Comparison of ENCODE assay signal across 12 cellular contexts in the genomic region with DNA sequence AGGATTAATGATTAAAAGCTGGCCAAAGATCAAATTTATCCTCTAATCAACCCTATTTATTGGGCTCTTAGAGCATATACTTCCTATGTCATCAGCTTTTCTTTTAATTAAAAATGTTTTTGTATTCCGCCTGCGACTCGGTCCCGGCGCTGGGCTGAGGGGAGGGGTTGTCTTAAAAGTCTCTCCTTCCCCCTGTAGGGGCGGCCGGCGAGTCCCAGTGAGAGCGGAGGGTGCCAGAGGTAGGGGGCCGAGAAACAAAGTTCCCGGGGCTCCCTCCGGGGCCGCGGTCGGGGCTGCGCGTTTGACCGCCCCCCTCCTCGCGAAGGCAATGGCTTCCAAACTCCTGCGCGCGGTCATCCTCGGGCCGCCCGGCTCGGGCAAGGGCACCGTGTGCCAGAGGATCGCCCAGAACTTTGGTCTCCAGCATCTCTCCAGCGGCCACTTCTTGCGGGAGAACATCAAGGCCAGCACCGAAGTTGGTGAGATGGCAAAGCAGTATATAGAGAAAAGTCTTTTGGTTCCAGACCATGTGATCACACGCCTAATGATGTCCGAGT. TPM values are rescaled to one million over a fixed set of nuclear protein-coding genes. Genes with fewer than 3 reads are reported as not detected.
DNase-seq lines count a peak whose midpoint lies in the region; ATAC-seq lines count a peak whose summit lies in the region.
"Not testable (repeated sequence)": the region's sequence is repeated elsewhere in the genome, so short reads cannot be mapped to it uniquely, and the experiment has no call there.
"Had no signal": no experiment of that assay in that cellular context is flagged by ENCODE, and none has a peak within 500 bp of the region (broad histone marks: within the 10 kb centered on the region; RNA-seq: fewer than 3 reads in every experiment).

No MANE protein-coding gene starts in this region.

- not testable (repeated sequence) for H3K4me1 Mint-ChIP-seq in activated CD8-positive, alpha-beta T cell treated with anti-CD3 and anti-CD28 coated beads, Interleukin-2, amount 10 ng/mL, durations not matched to agents 7 days and 5 days (ENCODE audit: low read depth); stimulated activated naive CD8-positive, alpha-beta T cell treated with anti-CD3 and anti-CD28 coated beads, Interleukin-15, amount 100 ng/mL, for 72 hours

- WGBS in right cardiac atrium = 94% methylated on average over 19 of the region's 34 CpGs

- H3K9me3 ChIP-seq in right cardiac atrium (ENCODE audit: control insufficient read depth, low read length) = not testable (repeated sequence)

- not testable (repeated sequence) for H3K4me3 Mint-ChIP-seq in activated CD8-positive, alpha-beta T cell treated with anti-CD3 and anti-CD28 coated beads, Interleukin-2, amount 10 ng/mL, durations not matched to agents 7 days and 5 days; stimulated activated naive CD8-positive, alpha-beta T cell treated with anti-CD3 and anti-CD28 coated beads, Interleukin-15, amount 100 ng/mL, for 72 hours

- not testable (repeated sequence) for H3K4me1 ChIP-seq in right cardiac atrium (ENCODE audit: control insufficient read depth, insufficient read depth, low read length)

- H3K27me3 ChIP-seq in right cardiac atrium (ENCODE audit: control insufficient read depth, insufficient read depth) = not testable (repeated sequence)

- intact Hi-C loops in right cardiac atrium (cut with DNase I) = not testable (repeated sequence)

- not testable (repeated sequence) for H3K27me3 Mint-ChIP-seq in activated CD8-positive, alpha-beta T cell treated with anti-CD3 and anti-CD28 coated beads, Interleukin-2, amount 10 ng/mL, durations not matched to agents 7 days and 5 days (ENCODE audit: low read depth); stimulated activated naive CD8-positive, alpha-beta T cell treated with anti-CD3 and anti-CD28 coated beads, Interleukin-15, amount 100 ng/mL, for 72 hours

- POLR2A ChIA-PET in activated CD8-positive, alpha-beta T cell treated with anti-CD3 and anti-CD28 coated beads, Interleukin-2, amount 10 ng/mL, durations not matched to agents 7 days and 5 days (lab: Charles Lee) = not testable (repeated sequence)

- H3K4me3 ChIP-seq in right cardiac atrium (ENCODE audit: low read length) = not testable (repeated sequence)

- not testable (repeated sequence) for H3K27ac Mint-ChIP-seq in activated CD8-positive, alpha-beta T cell treated with anti-CD3 and anti-CD28 coated beads, Interleukin-2, amount 10 ng/mL, durations not matched to agents 7 days and 5 days; activated naive CD4-positive, alpha-beta T cell treated with anti-CD3 and anti-CD28 coated beads, Interleukin-2, amount 50 U/mL, for 72 hours; stimulated activated naive CD8-positive, alpha-beta T cell treated with anti-CD3 and anti-CD28 coated beads, Interleukin-15, amount 100 ng/mL, for 72 hours

- ATAC-seq in activated CD8-positive, alpha-beta T cell treated with anti-CD3 and anti-CD28 coated beads, Interleukin-2, amount 10 ng/mL, durations not matched to agents 7 days and 5 days = peak; percentile 63
- ATAC-seq in activated naive CD4-positive, alpha-beta T cell treated with anti-CD3 and anti-CD28 coated beads, Interleukin-2, amount 50 U/mL, for 72 hours = peak; percentile 26 to 57
- ATAC-seq in right cardiac atrium = peak; percentile 16 to 28
- ATAC-seq in stimulated activated naive CD8-positive, alpha-beta T cell treated with anti-CD3 and anti-CD28 coated beads, Interleukin-15, amount 100 ng/mL, for 72 hours = peak; percentile 31

- not testable (repeated sequence) for H3K36me3 Mint-ChIP-seq in activated CD8-positive, alpha-beta T cell treated with anti-CD3 and anti-CD28 coated beads, Interleukin-2, amount 10 ng/mL, durations not matched to agents 7 days and 5 days (ENCODE audit: low read depth); activated naive CD4-positive, alpha-beta T cell treated with anti-CD3 and anti-CD28 coated beads, Interleukin-2, amount 50 U/mL, for 72 hours

- not testable (repeated sequence) for DNase-seq in activated CD8-positive, alpha-beta T cell treated with anti-CD3 and anti-CD28 coated beads, Interleukin-2, amount 10 ng/mL, durations not matched to agents 7 days and 5 days; activated naive CD4-positive, alpha-beta T cell treated with anti-CD3 and anti-CD28 coated beads, Interleukin-2, amount 50 U/mL, for 72 hours (ENCODE audit: low spot score in 2 of 2); stimulated activated naive CD8-positive, alpha-beta T cell treated with anti-CD3 and anti-CD28 coated beads, Interleukin-15, amount 100 ng/mL, for 72 hours
- DNase-seq in right cardiac atrium = peak in 1 of 3 donors; percentile 22

- CTCF ChIA-PET in activated CD8-positive, alpha-beta T cell treated with anti-CD3 and anti-CD28 coated beads, Interleukin-2, amount 10 ng/mL, durations not matched to agents 7 days and 5 days (lab: Charles Lee) = not testable (repeated sequence)

- not testable (repeated sequence) for H3K27ac ChIP-seq in right cardiac atrium (ENCODE audit: low read length)

- H3K9me3 Mint-ChIP-seq in activated CD8-positive, alpha-beta T cell treated with anti-CD3 and anti-CD28 coated beads, Interleukin-2, amount 10 ng/mL, durations not matched to agents 7 days and 5 days (ENCODE audit: insufficient read depth); activated naive CD4-positive, alpha-beta T cell treated with anti-CD3 and anti-CD28 coated beads, Interleukin-2, amount 50 U/mL, for 72 hours; stimulated activated naive CD8-positive, alpha-beta T cell treated with anti-CD3 and anti-CD28 coated beads, Interleukin-15, amount 100 ng/mL, for 72 hours: not testable (repeated sequence)

RNA-seq across cellular contexts. Expression of a gene that starts 23.8 kb away (rescaled TPM):
- total RNA-seq in activated CD8-positive, alpha-beta T cell treated with anti-CD3 and anti-CD28 coated beads, Interleukin-2, amount 10 ng/mL, durations not matched to agents 7 days and 5 days = 10 to 100 TPM; 40.4 to 44.2 TPM
- total RNA-seq in activated naive CD4-positive, alpha-beta T cell treated with anti-CD3 and anti-CD28 coated beads, Interleukin-2, amount 50 U/mL, for 72 hours = 10 to 100 TPM; 16.3 to 22.0 TPM
- total RNA-seq in right cardiac atrium = 1 to 10 TPM; 3.0 to 6.9 (median 4.2) TPM
- polyA plus RNA-seq in right cardiac atrium = 2.2 TPM
- total RNA-seq: A673, Calu3, G401, GM23338, H9 had no signal

RNA-seq across cellular contexts. Expression of a gene that starts 31.4 kb away (rescaled TPM):
- 10 to 100 TPM; 49.1 to 52.6 TPM for total RNA-seq in activated CD8-positive, alpha-beta T cell treated with anti-CD3 and anti-CD28 coated beads, Interleukin-2, amount 10 ng/mL, durations not matched to agents 7 days and 5 days
- total RNA-seq in activated naive CD4-positive, alpha-beta T cell treated with anti-CD3 and anti-CD28 coated beads, Interleukin-2, amount 50 U/mL, for 72 hours = 10 to 100 TPM in 1 of 2 donors, 1 to 10 TPM in 1; 7.4 to 16.1 TPM
- total RNA-seq in right cardiac atrium = 10 to 100 TPM in 1 of 4 donors, 1 to 10 TPM in 3; 2.5 to 10.4 (median 5.7) TPM
- 2.0 TPM for polyA plus RNA-seq in right cardiac atrium
- total RNA-seq: Calu3, Daoy, G401, GM23338, H9 had no signal

RNA-seq across cellular contexts. Expression of a gene that starts 46.2 kb away (rescaled TPM):
- 10 to 100 TPM; 36.0 to 38.0 TPM for total RNA-seq in activated CD8-positive, alpha-beta T cell treated with anti-CD3 and anti-CD28 coated beads, Interleukin-2, amount 10 ng/mL, durations not matched to agents 7 days and 5 days
- 10 to 100 TPM; 22.5 to 39.0 TPM for total RNA-seq in activated naive CD4-positive, alpha-beta T cell treated with anti-CD3 and anti-CD28 coated beads, Interleukin-2, amount 50 U/mL, for 72 hours
- 10 to 100 TPM in 1 of 4 donors, 1 to 10 TPM in 3; 5.7 to 12.3 (median 8.2) TPM for total RNA-seq in right cardiac atrium
- 2.8 TPM for polyA plus RNA-seq in right cardiac atrium

RNA-seq across cellular contexts. Expression of a gene that starts 48.2 kb away (rescaled TPM):
- total RNA-seq in activated CD8-positive, alpha-beta T cell treated with anti-CD3 and anti-CD28 coated beads, Interleukin-2, amount 10 ng/mL, durations not matched to agents 7 days and 5 days = under 1 TPM; 0.29 to 0.50 TPM
- under 1 TPM in 1 of 2 donors, not detected in 1; 0.12 TPM for total RNA-seq in activated naive CD4-positive, alpha-beta T cell treated with anti-CD3 and anti-CD28 coated beads, Interleukin-2, amount 50 U/mL, for 72 hours
- not detected for total RNA-seq in right cardiac atrium
- polyA plus RNA-seq in right cardiac atrium = 0.14 TPM
- total RNA-seq: A172, A673, Calu3, Daoy, GM23338, H4, H9 had no signal
